ENCODE assay signal across 27 cellular contexts in genomic region chr1:192303029-192303428, GRCh38. TPM values are rescaled to one million over a fixed set of nuclear protein-coding genes. Genes with fewer than 3 reads are reported as not detected.
"Had no signal": no experiment of that assay in that cellular context is flagged by ENCODE, and none has a peak within 500 bp of the region (broad histone marks: within the 10 kb centered on the region; RNA-seq: fewer than 3 reads in every experiment).

No MANE protein-coding gene starts in this region.

- H3K9me3 ChIP-seq: gastrocnemius medialis, ovary, sigmoid colon, SK-N-SH, thyroid gland had no signal

- ATAC-seq: activated CD8-positive, alpha-beta memory T cell treated with anti-CD3 and anti-CD28 coated beads, Interleukin-2, amount 10 ng/mL, durations not matched to agents 7 days and 5 days; gastrocnemius medialis; left ventricle myocardium superior; mucosa of descending colon; naive thymus-derived CD4-positive, alpha-beta T cell; T-cell had no signal

- H3K27me3 ChIP-seq: cardiac muscle cell, dorsolateral prefrontal cortex, gastrocnemius medialis, ovary, sigmoid colon, thyroid gland had no signal

- H3K27ac ChIP-seq: cardiac muscle cell, dorsolateral prefrontal cortex, epithelial cell of prostate, gastrocnemius medialis, ovary, sigmoid colon, thyroid gland had no signal

- H3K36me3 ChIP-seq: cardiac muscle cell, gastrocnemius medialis, ovary, sigmoid colon, thyroid gland had no signal

- DNase-seq: activated CD4-positive, alpha-beta memory T cell treated with anti-CD3 and anti-CD28 coated beads, Interleukin-2, amount 10 ng/mL, durations not matched to agents 7 days and 5 days; activated CD4-positive, alpha-beta T cell treated with anti-CD3 and anti-CD28 coated beads for 48 hours; activated CD4-positive, CD25-positive, alpha-beta regulatory T cell; activated CD8-positive, alpha-beta memory T cell treated with anti-CD3 and anti-CD28 coated beads, Interleukin-2, amount 10 ng/mL, durations not matched to agents 7 days and 5 days; activated naive CD4-positive, alpha-beta T cell treated with anti-CD3 and anti-CD28 coated beads for 36 hours; activated T-cell treated with anti-CD3 and anti-CD28 coated beads, Interleukin-2, amount 50 U/mL, for 1 hour; dorsolateral prefrontal cortex; gastrocnemius medialis; head of caudate nucleus; kidney glomerular epithelial cell; left ventricle myocardium superior; mucosa of descending colon; naive thymus-derived CD4-positive, alpha-beta T cell; ovary; sigmoid colon; SK-N-SH; stimulated activated CD8-positive, alpha-beta memory T cell treated with anti-CD3 and anti-CD28 coated beads, Interleukin-4, amount 100 ng/mL, for 48 hours; stimulated activated naive CD4-positive, alpha-beta T cell; T-cell; T-helper 9 cell; thyroid gland had no signal

- H3K4me3 ChIP-seq: cardiac muscle cell, dorsolateral prefrontal cortex, gastrocnemius medialis, mucosa of descending colon, ovary, sigmoid colon, thyroid gland had no signal

- H3K4me1 ChIP-seq: gastrocnemius medialis, sigmoid colon, thyroid gland had no signal

RNA-seq across cellular contexts. Expression of gene RGS21, which starts 13.8 kb away (rescaled TPM):
- total RNA-seq: activated CD4-positive, alpha-beta memory T cell treated with anti-CD3 and anti-CD28 coated beads, Interleukin-2, amount 10 ng/mL, durations not matched to agents 7 days and 5 days; activated CD8-positive, alpha-beta memory T cell treated with anti-CD3 and anti-CD28 coated beads, Interleukin-2, amount 10 ng/mL, durations not matched to agents 7 days and 5 days; activated naive CD4-positive, alpha-beta T cell treated with anti-CD3 and anti-CD28 coated beads for 36 hours; cardiac muscle cell; chondrocyte; dorsolateral prefrontal cortex; gastrocnemius medialis; left ventricle myocardium superior; mucosa of descending colon; naive thymus-derived CD4-positive, alpha-beta T cell; ovary; pulmonary artery endothelial cell; sigmoid colon; subcutaneous adipose tissue; T-cell; thyroid gland; ureter had no signal
- polyA plus RNA-seq: cardiac muscle cell; naive thymus-derived CD4-positive, alpha-beta T cell; ovary; sigmoid colon; SK-N-SH had no signal
